In genomic region chr20:20205141-20205861, GRCh38 we compare ENCODE assay signal across 27 cellular contexts.
A peak's percentile ranks its signal among the peaks of the same experiment; 100 is the strongest.
DNase-seq lines count a peak whose midpoint lies in the region; ATAC-seq, FAIRE-seq and TF ChIP-seq lines count a peak whose summit lies in the region.
"Had no signal": no experiment of that assay in that cellular context is flagged by ENCODE, and none has a peak within 500 bp of the region (broad histone marks: within the 10 kb centered on the region; RNA-seq: fewer than 3 reads in every experiment).

No MANE protein-coding gene starts in this region.

- peak overlapping the region; percentile 48 to 56 for H3K27ac ChIP-seq in kidney (ENCODE audit: low read depth in 2 of 2, low read length in 2 of 2)
- H3K27ac ChIP-seq: cardiac muscle cell had no signal

- peaks cover 0 to 2% of the 10 kb centered on the region in 2 donors for H3K4me1 ChIP-seq in kidney (ENCODE audit: control insufficient read depth in 1 of 2, insufficient read depth in 1 of 2, low read depth in 1 of 2, low read length in 2 of 2)

- no peak for TF ChIP-seq CTCF in kidney (IDR thresholded peaks at IDR 0.05; ENCODE audit: borderline replicate concordance, extremely low read depth, insufficient read depth)

- no peaks in the 10 kb centered on the region for H3K4me1 Mint-ChIP-seq in activated naive CD4-positive, alpha-beta T cell treated with anti-CD3 and anti-CD28 coated beads for 36 hours (ENCODE audit: low read depth)
- H3K4me1 Mint-ChIP-seq in naive thymus-derived CD8-positive, alpha-beta T cell = peaks cover 0 to 5% (median 0%) of the 10 kb centered on the region in 4 donors
- H3K4me1 Mint-ChIP-seq: activated CD4-positive, alpha-beta T cell treated with anti-CD3 and anti-CD28 coated beads for 36 hours; memory B cell had no signal

- POLR2A ChIA-PET in naive thymus-derived CD8-positive, alpha-beta T cell (lab: Charles Lee) = no interaction called here

- ATAC-seq in naive thymus-derived CD8-positive, alpha-beta T cell = no peak
- ATAC-seq in HG03469 (IDR thresholded peaks at IDR 0.05; ENCODE audit: unreplicated experiment) = no peak
- ATAC-seq: activated CD4-positive, alpha-beta T cell treated with anti-CD3 and anti-CD28 coated beads for 36 hours; effector memory CD8-positive, alpha-beta T cell; SK-N-SH treated with all-trans-retinoic acid at 6 μM for 48 hours; stimulated activated naive B cell treated with anti-CD40 and anti-IgM and Interleukin-4, amounts not matched to agents 10 μg/mL and 1 μg/mL and 100 μg/mL, for 72 hours had no signal

- no peaks in the 10 kb centered on the region for H3K9me3 Mint-ChIP-seq in activated naive CD4-positive, alpha-beta T cell treated with anti-CD3 and anti-CD28 coated beads for 36 hours
- peaks cover 0 to 2% (median 0%) of the 10 kb centered on the region in 9 donors for H3K9me3 Mint-ChIP-seq in naive thymus-derived CD8-positive, alpha-beta T cell
- H3K9me3 Mint-ChIP-seq: effector memory CD8-positive, alpha-beta T cell; memory B cell; stimulated activated naive B cell treated with anti-CD40 and anti-IgM and Interleukin-4, amounts not matched to agents 10 μg/mL and 1 μg/mL and 100 μg/mL, for 72 hours had no signal

- CTCF ChIA-PET in activated naive CD4-positive, alpha-beta T cell treated with anti-CD3 and anti-CD28 coated beads for 36 hours (lab: Charles Lee) = no interaction called here

- H3K4me3 ChIP-seq in kidney (ENCODE audit: low read length in 2 of 2) = no peak overlapping the region
- H3K4me3 ChIP-seq: cardiac muscle cell had no signal

- no peaks in the 10 kb centered on the region for H3K36me3 ChIP-seq in kidney (ENCODE audit: control insufficient read depth in 1 of 2, insufficient read depth in 2 of 2, low read length in 2 of 2)
- H3K36me3 ChIP-seq: cardiac muscle cell had no signal

- H3K27me3 Mint-ChIP-seq in activated naive CD4-positive, alpha-beta T cell treated with anti-CD3 and anti-CD28 coated beads for 36 hours (ENCODE audit: low read depth) = peaks cover 11% of the 10 kb centered on the region
- H3K27me3 Mint-ChIP-seq in naive thymus-derived CD8-positive, alpha-beta T cell = peaks cover 10 to 45% (median 15%) of the 10 kb centered on the region in 5 donors

- no peak overlapping the region for H3K9ac ChIP-seq in kidney (ENCODE audit: low read length in 2 of 2)

- intact Hi-C loops in kidney (cut with DNase I) = no loop called here
- intact Hi-C loops in activated naive CD4-positive, alpha-beta T cell treated with anti-CD3 and anti-CD28 coated beads for 36 hours (cut with micrococcal nuclease) = no loop called here

- H3K27ac Mint-ChIP-seq in activated naive CD4-positive, alpha-beta T cell treated with anti-CD3 and anti-CD28 coated beads for 36 hours = no peak overlapping the region
- H3K27ac Mint-ChIP-seq in naive thymus-derived CD8-positive, alpha-beta T cell = no peak overlapping the region
- H3K27ac Mint-ChIP-seq: activated CD4-positive, alpha-beta T cell treated with anti-CD3 and anti-CD28 coated beads for 36 hours; activated naive CD8-positive, alpha-beta T cell; CD14-positive monocyte; effector memory CD8-positive, alpha-beta T cell; memory B cell; stimulated activated naive B cell treated with anti-CD40 and anti-IgM and Interleukin-4, amounts not matched to agents 10 μg/mL and 1 μg/mL and 100 μg/mL, for 72 hours had no signal

- DNase-seq in NCI-H1092 treated with DMSO at 0.1 percent for 48 hours (lab: John Stamatoyannopoulos, UW) = peak; percentile 39
- no peak for DNase-seq in NCI-H1092 (lab: John Stamatoyannopoulos, UW)
- peak; percentile 32 for DNase-seq in NCI-H1105 (lab: John Stamatoyannopoulos, UW)
- peak; percentile 82 for DNase-seq in NCI-H69 (lab: John Stamatoyannopoulos, UW)
- DNase-seq in kidney = no peak
- no peak for DNase-seq in activated naive CD4-positive, alpha-beta T cell treated with anti-CD3 and anti-CD28 coated beads for 36 hours
- no peak for DNase-seq in naive thymus-derived CD8-positive, alpha-beta T cell
- DNase-seq: 8988T; activated CD4-positive, alpha-beta T cell treated with anti-CD3 and anti-CD28 coated beads for 36 hours; activated T-cell treated with anti-CD3 and anti-CD28 coated beads for 4 hours; anterior cingulate cortex; cortex of kidney; effector memory CD8-positive, alpha-beta T cell; EL; erythroblast; NCI-H1436 treated with DMSO at 0.1 percent for 48 hours; stimulated activated CD4-positive, alpha-beta T cell treated with anti-CD3 and anti-CD28 coated beads, Interleukin-15, amount 100 ng/mL, for 24 hours; stimulated activated naive B cell treated with anti-CD40 and anti-IgM and Interleukin-4, amounts not matched to agents 10 μg/mL and 1 μg/mL and 100 μg/mL, for 72 hours; T-helper 2 cell had no signal

- no peaks in the 10 kb centered on the region for H3K36me3 Mint-ChIP-seq in activated naive CD4-positive, alpha-beta T cell treated with anti-CD3 and anti-CD28 coated beads for 36 hours (ENCODE audit: low read depth)
- no peaks in the 10 kb centered on the region for H3K36me3 Mint-ChIP-seq in naive thymus-derived CD8-positive, alpha-beta T cell
- H3K36me3 Mint-ChIP-seq: activated naive CD8-positive, alpha-beta T cell; CD14-positive monocyte; memory B cell; stimulated activated naive B cell treated with anti-CD40 and anti-IgM and Interleukin-4, amounts not matched to agents 10 μg/mL and 1 μg/mL and 100 μg/mL, for 72 hours had no signal

- H3K9me3 ChIP-seq in kidney (ENCODE audit: control insufficient read depth in 1 of 2, low read length in 2 of 2) = no peaks in the 10 kb centered on the region

- no peak overlapping the region for H3K4me3 Mint-ChIP-seq in activated naive CD4-positive, alpha-beta T cell treated with anti-CD3 and anti-CD28 coated beads for 36 hours
- no peak overlapping the region for H3K4me3 Mint-ChIP-seq in naive thymus-derived CD8-positive, alpha-beta T cell
- H3K4me3 Mint-ChIP-seq: activated CD4-positive, alpha-beta T cell treated with anti-CD3 and anti-CD28 coated beads for 36 hours; activated naive CD8-positive, alpha-beta T cell; CD14-positive monocyte; effector memory CD8-positive, alpha-beta T cell; memory B cell; stimulated activated naive B cell treated with anti-CD40 and anti-IgM and Interleukin-4, amounts not matched to agents 10 μg/mL and 1 μg/mL and 100 μg/mL, for 72 hours had no signal

- FAIRE-seq in kidney (lab: Jason Lieb, UNC) = no peak
- FAIRE-seq: GM12892, H54 had no signal

Comparison
In these comparisons a context has a peak if more than half of its experiments do, and no peak if none do; other contexts are left out.
1. DNase-seq: peak in NCI-H1092 treated with DMSO at 0.1 percent for 48 hours (single experiment), NCI-H1105 (single experiment) and NCI-H69 (single experiment); none in NCI-H1092 (single experiment), kidney (single experiment), activated naive CD4-positive, alpha-beta T cell treated with anti-CD3 and anti-CD28 coated beads for 36 hours (single experiment) and naive thymus-derived CD8-positive, alpha-beta T cell (0 of 10).